Comparison of ENCODE assay signal across 8 cellular contexts in genomic region chr11:34915136-34916013, GRCh38. TPM values are rescaled to one million over a fixed set of nuclear protein-coding genes. Genes with fewer than 3 reads are reported as not detected.
DNase-seq lines count a peak whose midpoint lies in the region; ATAC-seq and TF ChIP-seq lines count a peak whose summit lies in the region.

No MANE protein-coding gene starts in this region.

- H3K36me3 ChIP-seq in HEK293 (ENCODE audit: control insufficient read depth in 2 of 2, insufficient read depth in 1 of 2, low read length in 2 of 2) (peaks cover 0 to 12% of the 10 kb centered on the region in 2 experiments; a peak in 1 of 3 replicates), iPS-18a (ENCODE audit: control insufficient read depth, low read depth, low read length) (no peaks in the 10 kb centered on the region)

- CTCF ChIA-PET in HEK293 (lab: Yijun Ruan, JAX), result interaction anchor here (0.6 to 1.0 kb wide), 2 partner anchors 16 to 329 kb away, joined by 3 to 5 read pairs; no protein-coding TSS in a partner anchor

- no peaks in the 10 kb centered on the region for H3K9me3 ChIP-seq in HEK293 (ENCODE audit: control insufficient read depth, insufficient read depth, low read depth, low read length)
- no peaks in the 10 kb centered on the region for H3K9me3 ChIP-seq in iPS-18a (ENCODE audit: control insufficient read depth, low read depth, low read length)

- H3K27ac ChIP-seq in HEK293 (ENCODE audit: extremely low read depth, low read depth, low read length) (peak overlapping the region; percentile 86), angular gyrus (ENCODE audit: low read depth, low read length) (peak overlapping the region; percentile 85), iPS-18a (ENCODE audit: low read length) (peak overlapping the region; percentile 80)

- peak overlapping the region; percentile 93 for H3K4me3 ChIP-seq in HEK293 (ENCODE audit: low read depth, low read length)
- peak overlapping the region; percentile 93 for H3K4me3 ChIP-seq in iPS-18a (ENCODE audit: low read length)
- H3K4me3 ChIP-seq in skeletal muscle cell (ENCODE audit: low read depth, low read length), result peak overlapping the region; percentile 93

- peak overlapping the region; percentile 94 for H3K9ac ChIP-seq in iPS-18a (ENCODE audit: low read length)

- DNase-seq in NCI-H1417 treated with DMSO at 0.1 percent for 48 hours (lab: John Stamatoyannopoulos, UW) (peak; percentile 76), skeletal muscle cell (ENCODE audit: low read depth) (no peak), mucosa of gallbladder (ENCODE audit: low spot score) (no peak)

- no peaks in the 10 kb centered on the region for H3K27me3 ChIP-seq in iPS-18a (ENCODE audit: control insufficient read depth, insufficient read depth, low read length)

- POLR2A ChIA-PET in HEK293 (lab: Yijun Ruan, JAX), result interaction anchor here (0.6 to 1.2 kb wide), 4 partner anchors 10 to 167 kb away, joined by 3 to 5 read pairs (median 4); no protein-coding TSS in a partner anchor

- peak; percentile 17 for ATAC-seq in GM18502 (IDR thresholded peaks at IDR 0.05; ENCODE audit: poor library complexity, unreplicated experiment)
- ATAC-seq in HG02588 (IDR thresholded peaks at IDR 0.05; ENCODE audit: unreplicated experiment), result no peak

- no peak for TF ChIP-seq CTCF in HEK293 (tag by site-specific recombination; IDR thresholded peaks at IDR 0.05)

- H3K4me1 ChIP-seq in HEK293 (ENCODE audit: control insufficient read depth, insufficient read depth, low read length), result no peaks in the 10 kb centered on the region
- H3K4me1 ChIP-seq in iPS-18a (ENCODE audit: control insufficient read depth, low read depth, low read length), result peaks cover 11% of the 10 kb centered on the region

TF ChIP-seq in HEK293, 187 proteins besides CTCF, POLR2A, EP300 and RAD21:
- peak; percentile 62 for TF ChIP-seq ZBTB17 (tag by site-specific recombination; IDR thresholded peaks at IDR 0.05)
- TF ChIP-seq ZNF221 (tag by site-specific recombination; IDR thresholded peaks at IDR 0.05; ENCODE audit: borderline replicate concordance), result no peak
- no peak for TF ChIP-seq ZBTB7A (tag by site-specific recombination; IDR thresholded peaks at IDR 0.05; ENCODE audit: low read depth)
- TF ChIP-seq, protein P1, sequence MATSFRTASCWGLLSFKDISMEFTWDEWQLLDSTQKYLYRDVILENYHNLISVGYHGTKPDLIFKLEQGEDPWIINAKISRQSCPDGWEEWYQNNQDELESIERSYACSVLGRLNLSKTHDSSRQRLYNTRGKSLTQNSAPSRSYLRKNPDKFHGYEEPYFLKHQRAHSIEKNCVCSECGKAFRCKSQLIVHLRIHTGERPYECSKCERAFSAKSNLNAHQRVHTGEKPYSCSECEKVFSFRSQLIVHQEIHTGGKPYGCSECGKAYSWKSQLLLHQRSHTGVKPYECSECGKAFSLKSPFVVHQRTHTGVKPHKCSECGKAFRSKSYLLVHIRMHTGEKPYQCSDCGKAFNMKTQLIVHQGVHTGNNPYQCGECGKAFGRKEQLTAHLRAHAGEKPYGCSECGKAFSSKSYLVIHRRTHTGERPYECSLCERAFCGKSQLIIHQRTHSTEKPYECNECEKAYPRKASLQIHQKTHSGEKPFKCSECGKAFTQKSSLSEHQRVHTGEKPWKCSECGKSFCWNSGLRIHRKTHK (tag by site-specific recombination; IDR thresholded peaks at IDR 0.05), result no peak
- no peak for TF ChIP-seq ZNF747 (tag by site-specific recombination; IDR thresholded peaks at IDR 0.05)
- no peak for TF ChIP-seq ZNF324 (tag by site-specific recombination; IDR thresholded peaks at IDR 0.05)
- TF ChIP-seq INSM2 (tag by site-specific recombination; IDR thresholded peaks at IDR 0.05), result no peak
- TF ChIP-seq KLF17 (tag by site-specific recombination; IDR thresholded peaks at IDR 0.05), result no peak
- TF ChIP-seq ZNF76 (tag by site-specific recombination; IDR thresholded peaks at IDR 0.05; ENCODE audit: borderline replicate concordance, low read depth), result peak; percentile 50; the same call in 1 of the 2 replicates
- no peak for TF ChIP-seq ZNF791 (tag by site-specific recombination; IDR thresholded peaks at IDR 0.05)
- no peak for TF ChIP-seq ZNF138 (tag by site-specific recombination; IDR thresholded peaks at IDR 0.05; ENCODE audit: borderline replicate concordance)

RNA-seq across cellular contexts. Expression of gene APIP, which starts 0.8 kb away (rescaled TPM):
- 48.8 TPM for total RNA-seq in mucosa of gallbladder

RNA-seq across cellular contexts. Expression of gene PDHX, which starts 1.0 kb away (rescaled TPM):
- total RNA-seq in mucosa of gallbladder, result 40.4 TPM
